ENCODE assay signal across 29 cellular contexts in the genomic region with DNA sequence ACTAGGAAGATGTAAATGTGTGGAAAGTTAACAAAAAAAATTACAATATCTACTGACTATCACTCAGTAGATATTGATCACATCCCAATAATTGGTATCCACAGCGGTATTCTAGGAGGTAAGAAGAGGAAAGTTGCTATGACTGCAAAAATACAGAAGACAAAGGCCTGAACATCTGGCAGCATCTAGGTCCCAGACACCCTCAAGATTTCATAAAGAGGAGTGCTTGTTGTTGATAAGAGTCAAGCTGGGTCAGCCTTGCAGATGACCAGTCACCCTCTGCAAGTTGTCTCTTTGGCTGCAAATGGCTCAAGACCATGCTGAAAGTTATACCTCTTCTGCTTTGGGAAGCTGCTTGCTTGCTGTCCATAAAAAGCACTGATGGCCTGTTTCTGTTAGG.
"Had no signal": no experiment of that assay in that cellular context is flagged by ENCODE, and none has a peak within 500 bp of the region (broad histone marks: within the 10 kb centered on the region; RNA-seq: fewer than 3 reads in every experiment).

No MANE protein-coding gene starts in this region.

- FAIRE-seq: colon had no signal

- H3K4me2 ChIP-seq: hepatocyte had no signal

- DNase-seq: activated CD4-positive, alpha-beta memory T cell treated with anti-CD3 and anti-CD28 coated beads, Interleukin-2, amount 10 ng/mL, durations not matched to agents 7 days and 5 days; activated CD4-positive, alpha-beta T cell treated with anti-CD3 and anti-CD28 coated beads for 1 hour; activated CD4-positive, alpha-beta T cell treated with anti-CD3 and anti-CD28 coated beads for 4 hours; activated CD4-positive, alpha-beta T cell treated with anti-CD3 and anti-CD28 coated beads, Interleukin-2, amount 10 ng/mL, durations not matched to agents 7 days and 5 days; activated CD4-positive, alpha-beta T cell treated with anti-CD3 and anti-CD28 coated beads, Interleukin-2, amount 50 U/mL, for 4 hours; activated CD4-positive, CD25-positive, alpha-beta regulatory T cell; activated CD8-positive, alpha-beta memory T cell treated with anti-CD3 and anti-CD28 coated beads for 24 hours; activated effector memory CD4-positive, alpha-beta T cell treated with anti-CD3 and anti-CD28 coated beads, Interleukin-2, amount 50 U/mL, for 16 hours; activated naive CD4-positive, alpha-beta T cell treated with anti-CD3 and anti-CD28 coated beads for 36 hours; activated naive CD8-positive, alpha-beta T cell treated with anti-CD3 and anti-CD28 coated beads for 36 hours; activated naive CD8-positive, alpha-beta T cell treated with anti-CD3 and anti-CD28 coated beads, Interleukin-2, amount 50 U/mL, for 24 hours; activated T-cell treated with anti-CD3 and anti-CD28 coated beads, Interleukin-2, amount 50 U/mL, for 4 hours; adrenal gland; amygdala; aorta; body of pancreas; caudate nucleus; cortex of kidney; dermis blood vessel endothelial cell; effector CD4-positive, alpha-beta T cell; effector memory CD8-positive, alpha-beta T cell; esophagus squamous epithelium; foreskin melanocyte; heart right ventricle; T-helper 17 cell; T1000 had no signal

- H3K27ac ChIP-seq: adrenal gland, body of pancreas, esophagus squamous epithelium, gastroesophageal sphincter, heart right ventricle, hepatocyte had no signal

- H3K36me3 ChIP-seq: adrenal gland, esophagus squamous epithelium, gastroesophageal sphincter, heart right ventricle had no signal

- H3K9me3 ChIP-seq: adrenal gland, body of pancreas, esophagus squamous epithelium, gastroesophageal sphincter had no signal

- H3K27me3 ChIP-seq: adrenal gland, body of pancreas, esophagus squamous epithelium, gastroesophageal sphincter, heart right ventricle, hepatocyte had no signal

- H3K4me3 ChIP-seq: adrenal gland, body of pancreas, esophagus squamous epithelium, gastroesophageal sphincter, heart right ventricle, hepatocyte had no signal

- H3K79me2 ChIP-seq: hepatocyte had no signal

- ATAC-seq: activated naive CD8-positive, alpha-beta T cell treated with anti-CD3 and anti-CD28 coated beads, Interleukin-2, amount 50 U/mL, for 24 hours; activated T-cell treated with anti-CD3 and anti-CD28 coated beads, Interleukin-2, amount 50 U/mL, for 4 hours; body of pancreas; effector memory CD8-positive, alpha-beta T cell; gastroesophageal sphincter; heart right ventricle; T-helper 17 cell had no signal

- H3K4me1 ChIP-seq: adrenal gland, body of pancreas had no signal

- H2AFZ ChIP-seq: hepatocyte had no signal
